ENCODE assay signal across 26 cellular contexts in the genomic region with DNA sequence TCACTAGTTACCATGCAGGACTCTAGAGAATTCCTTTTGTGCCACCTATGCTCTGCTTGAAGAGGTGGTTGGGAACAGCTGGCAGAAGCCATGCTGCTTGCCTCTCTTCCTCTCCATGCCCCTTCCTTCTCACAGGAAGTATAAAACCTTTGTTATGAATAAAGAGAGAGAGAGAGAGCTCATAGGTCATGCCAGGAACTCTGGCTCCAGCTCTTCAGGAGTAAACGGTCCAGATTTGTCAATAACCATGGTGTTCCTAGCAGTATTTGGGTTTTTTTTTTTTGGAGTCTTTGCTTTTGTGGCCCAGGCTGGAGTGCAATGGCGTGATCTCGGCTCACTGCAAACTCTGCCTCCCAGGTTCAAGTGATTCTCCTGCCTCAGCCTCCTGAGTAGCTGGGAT.
"Had no signal": no experiment of that assay in that cellular context is flagged by ENCODE, and none has a peak within 500 bp of the region (broad histone marks: within the 10 kb centered on the region; RNA-seq: fewer than 3 reads in every experiment).

No MANE protein-coding gene starts in this region.

- H3K36me3 ChIP-seq: left ventricle myocardium inferior, pancreas, prostate gland, sigmoid colon, spleen, tibial nerve, uterus had no signal

- H3K4me3 Mint-ChIP-seq: immature natural killer cell; naive thymus-derived CD4-positive, alpha-beta T cell; natural killer cell treated with Interleukin-12 subunit alpha and Interleukin-12 subunit beta and Interleukin-15 and Interleukin-18, amount 100 ng/mL, for 72 hours; stimulated activated memory B cell treated with anti-CD40 and anti-IgM and Interleukin-4, amounts not matched to agents 10 μg/mL and 1 μg/mL and 100 μg/mL, for 72 hours; stimulated activated naive CD8-positive, alpha-beta T cell treated with anti-CD3 and anti-CD28 coated beads, Interleukin-15, amount 100 ng/mL, for 72 hours; type B pancreatic cell had no signal

- H3K27me3 Mint-ChIP-seq: naive thymus-derived CD4-positive, alpha-beta T cell; natural killer cell treated with Interleukin-12 subunit alpha and Interleukin-12 subunit beta and Interleukin-15 and Interleukin-18, amount 100 ng/mL, for 72 hours; stimulated activated memory B cell treated with anti-CD40 and anti-IgM and Interleukin-4, amounts not matched to agents 10 μg/mL and 1 μg/mL and 100 μg/mL, for 72 hours; stimulated activated naive CD8-positive, alpha-beta T cell treated with anti-CD3 and anti-CD28 coated beads, Interleukin-15, amount 100 ng/mL, for 72 hours; type B pancreatic cell had no signal

- H3K27me3 ChIP-seq: pancreas, sigmoid colon, spleen, tibial nerve, uterus had no signal

- H3K9me3 Mint-ChIP-seq: immature natural killer cell; naive thymus-derived CD4-positive, alpha-beta T cell; natural killer cell treated with Interleukin-12 subunit alpha and Interleukin-12 subunit beta and Interleukin-15 and Interleukin-18, amount 100 ng/mL, for 72 hours; stimulated activated naive CD8-positive, alpha-beta T cell treated with anti-CD3 and anti-CD28 coated beads, Interleukin-15, amount 100 ng/mL, for 72 hours; type B pancreatic cell had no signal

- H3K4me1 Mint-ChIP-seq: immature natural killer cell; stimulated activated memory B cell treated with anti-CD40 and anti-IgM and Interleukin-4, amounts not matched to agents 10 μg/mL and 1 μg/mL and 100 μg/mL, for 72 hours; stimulated activated naive CD8-positive, alpha-beta T cell treated with anti-CD3 and anti-CD28 coated beads, Interleukin-15, amount 100 ng/mL, for 72 hours had no signal

- H3K27ac ChIP-seq: left ventricle myocardium inferior, pancreas, prostate gland, sigmoid colon, spleen, tibial nerve, uterus had no signal

- DNase-seq: hypothalamus; immature natural killer cell; left ventricle myocardium inferior; mesendoderm; midbrain; mucosa of descending colon; naive thymus-derived CD4-positive, alpha-beta T cell; nucleus accumbens; pancreas; posterior cingulate gyrus; retina; right cardiac atrium; sigmoid colon; small intestine; spleen; stimulated activated CD4-positive, alpha-beta T cell treated with anti-CD3 and anti-CD28 coated beads, Interleukin-4, amount 100 ng/mL, for 24 hours; stimulated activated naive CD4-positive, alpha-beta T cell treated with Interleukin-2 at 50 U/mL for 16 hours; stimulated activated naive CD8-positive, alpha-beta T cell treated with anti-CD3 and anti-CD28 coated beads, Interleukin-15, amount 100 ng/mL, for 72 hours; substantia nigra; uterus had no signal

- H3K27ac Mint-ChIP-seq: immature natural killer cell; naive thymus-derived CD4-positive, alpha-beta T cell; natural killer cell treated with Interleukin-12 subunit alpha and Interleukin-12 subunit beta and Interleukin-15 and Interleukin-18, amount 100 ng/mL, for 72 hours; stimulated activated memory B cell treated with anti-CD40 and anti-IgM and Interleukin-4, amounts not matched to agents 10 μg/mL and 1 μg/mL and 100 μg/mL, for 72 hours; stimulated activated naive CD8-positive, alpha-beta T cell treated with anti-CD3 and anti-CD28 coated beads, Interleukin-15, amount 100 ng/mL, for 72 hours; type B pancreatic cell had no signal

- H3K4me1 ChIP-seq: pancreas, prostate gland, spleen, tibial nerve, uterus had no signal

- H3K4me3 ChIP-seq: left ventricle myocardium inferior, lung, mucosa of descending colon, pancreas, prostate gland, sigmoid colon, spleen, tibial nerve, uterus had no signal

- H3K36me3 Mint-ChIP-seq: immature natural killer cell; naive thymus-derived CD4-positive, alpha-beta T cell; natural killer cell treated with Interleukin-12 subunit alpha and Interleukin-12 subunit beta and Interleukin-15 and Interleukin-18, amount 100 ng/mL, for 72 hours; stimulated activated memory B cell treated with anti-CD40 and anti-IgM and Interleukin-4, amounts not matched to agents 10 μg/mL and 1 μg/mL and 100 μg/mL, for 72 hours; type B pancreatic cell had no signal

- H3K9me3 ChIP-seq: left ventricle myocardium inferior, mucosa of descending colon, pancreas, prostate gland, sigmoid colon, spleen, tibial nerve, uterus had no signal

- ATAC-seq: mucosa of descending colon; naive thymus-derived CD4-positive, alpha-beta T cell; natural killer cell treated with Interleukin-12 subunit alpha and Interleukin-12 subunit beta and Interleukin-15 and Interleukin-18, amount 100 ng/mL, for 72 hours; pancreas; right cardiac atrium; stimulated activated memory B cell treated with anti-CD40 and anti-IgM and Interleukin-4, amounts not matched to agents 10 μg/mL and 1 μg/mL and 100 μg/mL, for 72 hours; stimulated activated naive CD8-positive, alpha-beta T cell treated with anti-CD3 and anti-CD28 coated beads, Interleukin-15, amount 100 ng/mL, for 72 hours had no signal
